In genomic region chr17:19723967-19724366, GRCh38 we compare ENCODE assay signal across 12 cellular contexts. TPM values are rescaled to one million over a fixed set of nuclear protein-coding genes. Genes with fewer than 3 reads are reported as not detected.
DNase-seq lines count a peak whose midpoint lies in the region; ATAC-seq and TF ChIP-seq lines count a peak whose summit lies in the region.
"Had no signal": no experiment of that assay in that cellular context is flagged by ENCODE, and none has a peak within 500 bp of the region (broad histone marks: within the 10 kb centered on the region; RNA-seq: fewer than 3 reads in every experiment).

No MANE protein-coding gene starts in this region.

- H3K27ac Mint-ChIP-seq in activated naive CD8-positive, alpha-beta T cell treated with anti-CD3 and anti-CD28 coated beads, Interleukin-2, amount 50 U/mL, for 24 hours, result no peak overlapping the region
- H3K27ac Mint-ChIP-seq: brain had no signal

- no peaks in the 10 kb centered on the region for H3K36me3 ChIP-seq in thoracic aorta
- H3K36me3 ChIP-seq: right atrium auricular region, uterus had no signal

- peaks cover 19% of the 10 kb centered on the region for H3K4me1 Mint-ChIP-seq in activated T-cell treated with anti-CD3 and anti-CD28 coated beads, Interleukin-2, amount 50 U/mL, for 4 hours (ENCODE audit: low read depth)
- peaks cover 10% of the 10 kb centered on the region for H3K4me1 Mint-ChIP-seq in activated naive CD8-positive, alpha-beta T cell treated with anti-CD3 and anti-CD28 coated beads, Interleukin-2, amount 50 U/mL, for 24 hours

- no peaks in the 10 kb centered on the region for H3K9me3 Mint-ChIP-seq in activated T-cell treated with anti-CD3 and anti-CD28 coated beads, Interleukin-2, amount 50 U/mL, for 4 hours
- H3K9me3 Mint-ChIP-seq in activated naive CD8-positive, alpha-beta T cell treated with anti-CD3 and anti-CD28 coated beads, Interleukin-2, amount 50 U/mL, for 24 hours, result no peaks in the 10 kb centered on the region

- DNase-seq in activated T-cell treated with anti-CD3 and anti-CD28 coated beads, Interleukin-2, amount 50 U/mL, for 4 hours, result no peak
- DNase-seq in activated T-cell treated with anti-CD3 and anti-CD28 coated beads, Interleukin-2, amount 50 U/mL, for 48 hours, result no peak
- DNase-seq in activated naive CD8-positive, alpha-beta T cell treated with anti-CD3 and anti-CD28 coated beads, Interleukin-2, amount 50 U/mL, for 24 hours, result no peak
- no peak for DNase-seq in thoracic aorta (ENCODE audit: low spot score)
- DNase-seq in HCEC 1CT, result no peak
- DNase-seq in stimulated activated CD8-positive, alpha-beta memory T cell treated with anti-CD3 and anti-CD28 coated beads, Interleukin-4, amount 100 ng/mL, for 48 hours, result no peak
- DNase-seq: Karpas-422 had no signal

- H3K9me3 ChIP-seq in mononuclear cell (ENCODE audit: low read depth, low read length), result no peaks in the 10 kb centered on the region
- H3K9me3 ChIP-seq in thoracic aorta, result no peaks in the 10 kb centered on the region
- H3K9me3 ChIP-seq: right atrium auricular region, uterus had no signal

- H3K4me1 ChIP-seq in mononuclear cell (ENCODE audit: insufficient read depth, low read length) (peaks cover 37% of the 10 kb centered on the region), thoracic aorta (ENCODE audit: control insufficient read depth in 1 of 2, low read depth in 2 of 2) (peaks cover 20 to 36% of the 10 kb centered on the region in 2 donors)

- no peaks in the 10 kb centered on the region for H3K27me3 ChIP-seq in mononuclear cell (ENCODE audit: insufficient read depth, low read length)
- H3K27me3 ChIP-seq in thoracic aorta (replicated peaks; ENCODE audit: insufficient read depth), result no peaks in the 10 kb centered on the region
- H3K27me3 ChIP-seq: right atrium auricular region, uterus had no signal

- H3K36me3 Mint-ChIP-seq in activated T-cell treated with anti-CD3 and anti-CD28 coated beads, Interleukin-2, amount 50 U/mL, for 4 hours (ENCODE audit: insufficient read depth), result no peaks in the 10 kb centered on the region
- no peaks in the 10 kb centered on the region for H3K36me3 Mint-ChIP-seq in activated naive CD8-positive, alpha-beta T cell treated with anti-CD3 and anti-CD28 coated beads, Interleukin-2, amount 50 U/mL, for 24 hours (ENCODE audit: low read depth)
- H3K36me3 Mint-ChIP-seq: brain had no signal

- H3K4me3 ChIP-seq in mononuclear cell (ENCODE audit: low read length) (peak overlapping the region; percentile 8), thoracic aorta (peak overlapping the region; percentile 69)

- no peak for TF ChIP-seq CTCF in thoracic aorta (IDR thresholded peaks at IDR 0.05)

- no peaks in the 10 kb centered on the region for H3K27me3 Mint-ChIP-seq in activated T-cell treated with anti-CD3 and anti-CD28 coated beads, Interleukin-2, amount 50 U/mL, for 4 hours (ENCODE audit: low read depth)
- H3K27me3 Mint-ChIP-seq in activated naive CD8-positive, alpha-beta T cell treated with anti-CD3 and anti-CD28 coated beads, Interleukin-2, amount 50 U/mL, for 24 hours, result no peaks in the 10 kb centered on the region

- peak overlapping the region; percentile 48 for H3K4me3 Mint-ChIP-seq in activated T-cell treated with anti-CD3 and anti-CD28 coated beads, Interleukin-2, amount 50 U/mL, for 4 hours
- no peak overlapping the region for H3K4me3 Mint-ChIP-seq in activated naive CD8-positive, alpha-beta T cell treated with anti-CD3 and anti-CD28 coated beads, Interleukin-2, amount 50 U/mL, for 24 hours
- H3K4me3 Mint-ChIP-seq: brain had no signal

- peak overlapping the region in 1 of 2 donors; percentile 51 for H3K27ac ChIP-seq in thoracic aorta

- ATAC-seq in activated T-cell treated with anti-CD3 and anti-CD28 coated beads, Interleukin-2, amount 50 U/mL, for 4 hours, result peak; percentile 8 to 32
- peak; percentile 9 for ATAC-seq in activated naive CD8-positive, alpha-beta T cell treated with anti-CD3 and anti-CD28 coated beads, Interleukin-2, amount 50 U/mL, for 24 hours
- ATAC-seq in thoracic aorta (ENCODE audit: insufficient number of reproducible peaks, low FRiP score, low read depth) (no peak), GM18861 (IDR thresholded peaks at IDR 0.05; ENCODE audit: unreplicated experiment) (no peak)

RNA-seq across cellular contexts. Expression of gene SLC47A2, which starts 7.6 kb away (rescaled TPM):
- not detected for total RNA-seq in activated T-cell treated with anti-CD3 and anti-CD28 coated beads, Interleukin-2, amount 50 U/mL, for 4 hours
- total RNA-seq in mononuclear cell (not detected), thoracic aorta (not detected)
- total RNA-seq: right atrium auricular region had no signal

RNA-seq across cellular contexts. Expression of gene ALDH3A1, which starts 24.1 kb away (rescaled TPM):
- total RNA-seq in activated T-cell treated with anti-CD3 and anti-CD28 coated beads, Interleukin-2, amount 50 U/mL, for 4 hours, result not detected
- total RNA-seq in mononuclear cell, result not detected
- total RNA-seq in thoracic aorta, result 10 to 100 TPM in 1 of 2 donors, 1 to 10 TPM in 1; 3.2 to 21.2 TPM

Comparison
In these comparisons a context has a peak if more than half of its experiments do, and no peak if none do; other contexts are left out.
1. ATAC-seq: peak in activated T-cell treated with anti-CD3 and anti-CD28 coated beads, Interleukin-2, amount 50 U/mL, for 4 hours (2 of 2) and activated naive CD8-positive, alpha-beta T cell treated with anti-CD3 and anti-CD28 coated beads, Interleukin-2, amount 50 U/mL, for 24 hours (single experiment); none in thoracic aorta (single experiment) and GM18861 (single experiment).